ENCODE assay signal across 27 cellular contexts in the genomic region with DNA sequence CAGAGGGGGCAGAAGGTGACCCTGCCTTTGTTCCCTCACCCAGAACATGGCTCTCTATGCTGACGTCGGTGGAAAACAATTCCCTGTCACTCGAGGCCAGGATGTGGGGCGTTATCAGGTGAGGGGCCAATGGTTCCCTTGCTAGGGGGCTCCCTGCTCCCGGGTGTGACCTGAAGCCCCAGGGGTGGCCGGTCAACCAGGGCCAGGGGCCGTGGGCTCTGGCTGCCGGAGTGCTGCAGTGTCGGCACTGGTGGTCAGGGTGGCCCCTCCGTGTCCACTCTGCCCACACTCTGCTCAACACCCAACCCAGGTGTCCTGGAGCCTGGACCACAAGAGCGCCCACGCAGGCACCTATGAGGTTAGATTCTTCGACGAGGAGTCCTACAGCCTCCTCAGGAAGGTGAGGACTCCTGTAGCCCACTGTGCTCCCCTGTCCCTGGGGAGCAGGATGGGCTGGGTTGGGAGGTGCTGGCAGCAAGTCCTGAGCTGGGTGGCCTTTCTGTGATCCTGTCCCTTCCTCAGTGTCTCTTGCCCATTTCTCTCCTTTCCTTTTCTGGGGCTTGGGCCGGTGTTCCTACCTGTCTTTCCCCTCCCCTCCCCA. TPM values are rescaled to one million over a fixed set of nuclear protein-coding genes. Genes with fewer than 3 reads are reported as not detected.
"Had no signal": no experiment of that assay in that cellular context is flagged by ENCODE, and none has a peak within 500 bp of the region (broad histone marks: within the 10 kb centered on the region; RNA-seq: fewer than 3 reads in every experiment).

No MANE protein-coding gene starts in this region.

- H2AFZ ChIP-seq: PC-9 had no signal

- H3K27ac ChIP-seq: PC-9, Peyer's patch, SJCRH30 had no signal

- H3K36me3 Mint-ChIP-seq: IgD-negative memory B cell had no signal

- H3K27me3 ChIP-seq: MG63, Peyer's patch, SJCRH30 had no signal

- FAIRE-seq: HepG2 had no signal

- DNase-seq: KBM-7; MG63; NCI-H1092; NCI-H1105 treated with DMSO at 0.1 percent for 48 hours; NCI-H1417 treated with DMSO at 0.1 percent for 48 hours; NCI-H146; NCI-H1694 treated with DMSO at 0.1 percent for 48 hours; NCI-H1930; NCI-H2081; NCI-H2107; NCI-H2227 treated with DMSO at 0.1 percent for 48 hours; NCI-H446; NCI-H510A; NCI-H524 treated with DMSO at 0.1 percent for 48 hours; NCI-H69; NCI-H774; NK-92 treated with Interleukin-12 subunit alpha and Interleukin-12 subunit beta, amount 100 ng/mL, for 24 hours; OCI-M1; PC-9; Peyer's patch; SHP77 treated with DMSO at 0.1 percent for 48 hours; SJCRH30 had no signal

- H3K27me3 Mint-ChIP-seq: IgD-negative memory B cell had no signal

- H3K36me3 ChIP-seq: MG63 had no signal

- H3K9me3 Mint-ChIP-seq: IgD-negative memory B cell had no signal

- H3K4me3 ChIP-seq: MG63, PC-9, Peyer's patch, SJCRH30 had no signal

- H3K9me3 ChIP-seq: MG63, SJCRH30 had no signal

- ATAC-seq: HepG2, Right ventricle myocardium inferior, SK-N-SH treated with all-trans-retinoic acid at 6 μM for 48 hours had no signal

- H3K4me2 ChIP-seq: PC-9 had no signal

RNA-seq across cellular contexts. Expression of a gene that starts 16.7 kb away (rescaled TPM):
- total RNA-seq: HT1080 had no signal
- polyA plus RNA-seq: IgD-negative memory B cell had no signal

RNA-seq across cellular contexts. Expression of a gene that starts 32.8 kb away (rescaled TPM):
- total RNA-seq: HepG2 had no signal
- polyA plus RNA-seq: HepG2 had no signal

RNA-seq across cellular contexts. Expression of a gene that starts 33.5 kb away (rescaled TPM):
- polyA plus RNA-seq: IgD-negative memory B cell had no signal
